Comparison of ENCODE assay signal across 9 cellular contexts in the genomic region with DNA sequence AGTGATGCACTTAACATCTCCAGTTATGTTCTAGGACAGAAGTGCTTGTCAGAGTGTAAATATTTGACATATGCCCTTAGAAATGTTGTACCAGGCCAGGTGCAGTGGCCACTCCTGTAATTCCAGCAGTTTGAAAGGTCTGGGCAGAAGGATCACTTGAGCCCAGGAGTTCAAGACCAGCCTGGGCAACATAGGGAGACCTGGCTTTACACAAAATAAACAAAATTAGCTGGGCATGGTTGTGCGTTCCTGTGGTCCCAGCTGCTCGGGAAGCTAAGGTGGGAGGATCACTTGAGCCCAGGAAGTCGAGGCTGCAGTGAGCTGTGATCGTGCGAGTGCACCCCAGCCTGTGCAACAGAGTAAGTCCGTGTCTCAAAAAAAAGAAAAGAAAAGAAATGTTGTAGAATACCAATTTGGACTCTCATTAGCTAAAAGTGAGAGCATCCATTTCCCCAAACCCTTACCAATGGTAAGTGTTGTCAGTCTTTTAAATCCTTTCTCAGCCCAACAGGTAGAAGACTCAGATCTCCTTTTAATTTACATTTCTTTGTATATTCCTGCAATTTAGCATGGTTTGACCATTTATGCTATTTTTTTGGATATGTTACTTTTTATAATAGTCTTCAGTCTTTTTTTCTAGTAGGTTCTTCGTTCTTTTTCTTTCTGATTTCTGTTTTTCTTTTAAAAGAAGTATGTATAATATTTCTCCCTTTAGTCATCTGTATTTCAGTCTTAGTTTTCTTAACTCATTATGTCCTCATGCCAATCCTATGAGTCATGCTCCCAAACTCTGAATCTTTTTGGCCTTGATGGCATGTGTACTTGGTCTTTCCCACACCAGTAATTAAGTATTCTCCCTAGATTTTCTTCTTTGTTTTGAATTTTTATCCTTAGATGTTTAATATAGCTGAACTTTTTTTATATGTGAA.
A peak's percentile ranks its signal among the peaks of the same experiment; 100 is the strongest.
DNase-seq lines count a peak whose midpoint lies in the region; ATAC-seq and TF ChIP-seq lines count a peak whose summit lies in the region.
"Had no signal": no experiment of that assay in that cellular context is flagged by ENCODE, and none has a peak within 500 bp of the region (broad histone marks: within the 10 kb centered on the region; RNA-seq: fewer than 3 reads in every experiment).

No MANE protein-coding gene starts in this region.

- CTCF ChIA-PET in naive thymus-derived CD4-positive, alpha-beta T cell (lab: Charles Lee): no interaction called here

- DNase-seq in COLO829 (ENCODE audit: low spot score) (peak; percentile 46), NCI-H446 treated with DMSO at 0.1 percent for 48 hours (lab: John Stamatoyannopoulos, UW) (peak; percentile 25), endodermal cell (no peak), myocyte (ENCODE audit: low read depth) (peak; percentile 92), NCI-H524 treated with DMSO at 0.1 percent for 48 hours (lab: John Stamatoyannopoulos, UW) (no peak), amygdala (lab: John Stamatoyannopoulos, UW) (no peak), DMS114 treated with DMSO at 0.1 percent for 48 hours (lab: John Stamatoyannopoulos, UW; ENCODE audit: unreplicated experiment) (no peak)
- DNase-seq in naive thymus-derived CD4-positive, alpha-beta T cell: no peak

- H3K27ac ChIP-seq in endodermal cell (ENCODE audit: low read depth, low read length): no peak overlapping the region
- H3K27ac ChIP-seq in naive thymus-derived CD4-positive, alpha-beta T cell (ENCODE audit: low read depth, low read length): no peak overlapping the region

- H3K36me3 Mint-ChIP-seq in endodermal cell (ENCODE audit: low read depth): peaks cover 25% of the 10 kb centered on the region
- H3K36me3 Mint-ChIP-seq in naive thymus-derived CD4-positive, alpha-beta T cell: peaks cover 0 to 49% (median 15%) of the 10 kb centered on the region in 5 donors

- H3K9me3 Mint-ChIP-seq in endodermal cell: no peaks in the 10 kb centered on the region
- no peaks in the 10 kb centered on the region for H3K9me3 Mint-ChIP-seq in naive thymus-derived CD4-positive, alpha-beta T cell
- H3K9me3 Mint-ChIP-seq: activated naive CD8-positive, alpha-beta T cell treated with anti-CD3 and anti-CD28 coated beads for 36 hours had no signal

- no peak for TF ChIP-seq CTCF in endodermal cell (conservative IDR thresholded peaks at IDR 0.05)

- no peak overlapping the region for H3K9ac ChIP-seq in endodermal cell (ENCODE audit: extremely low read depth, low read length, poor library complexity, severe bottlenecking)

- H3K27me3 ChIP-seq in endodermal cell (ENCODE audit: control insufficient read depth, insufficient read depth, low read length, poor library complexity, severe bottlenecking): no peaks in the 10 kb centered on the region
- H3K27me3 ChIP-seq in naive thymus-derived CD4-positive, alpha-beta T cell (ENCODE audit: control insufficient read depth in 2 of 2, insufficient read depth in 2 of 2, low read length in 2 of 2): no peaks in the 10 kb centered on the region

- no peaks in the 10 kb centered on the region for H3K4me1 ChIP-seq in endodermal cell (ENCODE audit: control insufficient read depth, insufficient read depth, low read length)
- H3K4me1 ChIP-seq in naive thymus-derived CD4-positive, alpha-beta T cell (ENCODE audit: control insufficient read depth in 2 of 2, insufficient read depth in 2 of 2, low read length in 2 of 2): no peaks in the 10 kb centered on the region

- no peaks in the 10 kb centered on the region for H3K27me3 Mint-ChIP-seq in endodermal cell (ENCODE audit: insufficient read depth)
- no peaks in the 10 kb centered on the region for H3K27me3 Mint-ChIP-seq in naive thymus-derived CD4-positive, alpha-beta T cell
- H3K27me3 Mint-ChIP-seq: activated naive CD8-positive, alpha-beta T cell treated with anti-CD3 and anti-CD28 coated beads for 36 hours had no signal

- no peak overlapping the region for H3K4me3 Mint-ChIP-seq in endodermal cell
- no peak overlapping the region for H3K4me3 Mint-ChIP-seq in naive thymus-derived CD4-positive, alpha-beta T cell
- H3K4me3 Mint-ChIP-seq: activated naive CD8-positive, alpha-beta T cell treated with anti-CD3 and anti-CD28 coated beads for 36 hours had no signal

- peaks cover 16% of the 10 kb centered on the region for H3K4me1 Mint-ChIP-seq in endodermal cell
- H3K4me1 Mint-ChIP-seq in naive thymus-derived CD4-positive, alpha-beta T cell: peaks cover 0 to 37% (median 30%) of the 10 kb centered on the region in 7 donors

- peaks cover under 1% of the 10 kb centered on the region for H3K36me3 ChIP-seq in endodermal cell (ENCODE audit: control insufficient read depth, insufficient read depth, low read length)
- no peaks in the 10 kb centered on the region for H3K36me3 ChIP-seq in naive thymus-derived CD4-positive, alpha-beta T cell (ENCODE audit: control insufficient read depth in 2 of 3, insufficient read depth in 3 of 3, low read length in 3 of 3)

- peak overlapping the region; percentile 70 for H3K27ac Mint-ChIP-seq in endodermal cell
- H3K27ac Mint-ChIP-seq in naive thymus-derived CD4-positive, alpha-beta T cell: peak overlapping the region in 1 of 9 donors; percentile 18
- H3K27ac Mint-ChIP-seq: activated naive CD8-positive, alpha-beta T cell treated with anti-CD3 and anti-CD28 coated beads for 36 hours had no signal

- ATAC-seq in naive thymus-derived CD4-positive, alpha-beta T cell: no peak

- no peak overlapping the region for H3K4me3 ChIP-seq in endodermal cell (ENCODE audit: low read length)
- no peak overlapping the region for H3K4me3 ChIP-seq in naive thymus-derived CD4-positive, alpha-beta T cell (ENCODE audit: low read length)

- intact Hi-C loops in naive thymus-derived CD4-positive, alpha-beta T cell (cut with micrococcal nuclease): no loop called here

- POLR2A ChIA-PET in naive thymus-derived CD4-positive, alpha-beta T cell (lab: Charles Lee): no interaction called here

- WGBS in endodermal cell (ENCODE audit: insufficient coverage in 1 of 2, insufficient read length in 1 of 2), 2 experiments: 83 to 95% methylated on average over 4 to 6 of the region's 7 CpGs

- H3K9me3 ChIP-seq in endodermal cell (ENCODE audit: control insufficient read depth, low read length): peaks cover 6% of the 10 kb centered on the region
- no peaks in the 10 kb centered on the region for H3K9me3 ChIP-seq in naive thymus-derived CD4-positive, alpha-beta T cell (ENCODE audit: control insufficient read depth in 2 of 3, low read length in 3 of 3)

Comparison
In these comparisons a context has a peak if more than half of its experiments do, and no peak if none do; other contexts are left out.
1. DNase-seq: peak in COLO829 (single experiment), NCI-H446 treated with DMSO at 0.1 percent for 48 hours (single experiment) and myocyte (single experiment); none in endodermal cell (single experiment), NCI-H524 treated with DMSO at 0.1 percent for 48 hours (single experiment), amygdala (0 of 56), naive thymus-derived CD4-positive, alpha-beta T cell (0 of 9) and DMS114 treated with DMSO at 0.1 percent for 48 hours (single experiment).